ENCODE assay signal across 14 cellular contexts in the genomic region with DNA sequence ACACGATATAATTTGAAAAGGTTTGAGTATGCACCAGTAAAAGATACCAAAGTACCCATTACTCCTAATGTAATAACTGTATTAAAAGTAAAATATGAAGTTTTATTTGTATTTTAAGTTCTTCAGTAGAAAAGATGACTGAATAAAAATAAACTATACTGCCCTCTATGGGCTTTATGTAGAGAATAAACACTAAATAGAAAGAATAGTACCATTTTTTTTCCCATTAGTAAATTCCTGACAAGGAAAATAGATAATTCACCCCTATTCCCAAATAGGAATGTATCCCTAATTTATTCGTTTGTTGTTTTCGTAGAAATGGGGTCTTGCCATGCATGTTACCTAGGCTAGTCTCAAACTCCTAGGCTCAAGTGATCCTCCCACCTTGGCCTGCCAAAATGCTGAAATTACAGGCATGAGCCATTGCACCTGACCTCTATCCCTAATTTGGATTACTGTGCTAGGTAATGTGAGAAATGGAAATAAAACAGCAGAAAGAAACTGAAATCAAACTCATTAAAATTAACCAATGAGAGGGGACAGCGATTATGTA.
DNase-seq lines count a peak whose midpoint lies in the region; ATAC-seq, FAIRE-seq and TF ChIP-seq lines count a peak whose summit lies in the region.
"Had no signal": no experiment of that assay in that cellular context is flagged by ENCODE, and none has a peak within 500 bp of the region (broad histone marks: within the 10 kb centered on the region; RNA-seq: fewer than 3 reads in every experiment).

No MANE protein-coding gene starts in this region.

- no peaks in the 10 kb centered on the region for H3K4me1 ChIP-seq in astrocyte (ENCODE audit: insufficient read depth, low read length)
- no peaks in the 10 kb centered on the region for H3K4me1 ChIP-seq in lower lobe of right lung

- H3K36me3 Mint-ChIP-seq in CD14-positive monocyte (peaks cover 72 to 85% of the 10 kb centered on the region in 2 donors), HFFc6 (ENCODE audit: low read depth) (peaks cover 50% of the 10 kb centered on the region), astrocyte (ENCODE audit: low read depth, unreplicated experiment) (peaks cover 5% of the 10 kb centered on the region), nephron progenitor cell (ENCODE audit: low read depth) (peaks cover 61% of the 10 kb centered on the region)

- TF ChIP-seq CTCF in CD14-positive monocyte (IDR thresholded peaks at IDR 0.05) (peak; percentile 50), HFFc6 (IDR thresholded peaks at IDR 0.05) (peak; percentile 71), astrocyte (IDR thresholded peaks at IDR 0.05; ENCODE audit: insufficient read depth, low read depth, low read length) (peak; percentile 22), nephron progenitor cell (IDR thresholded peaks at IDR 0.05) (peak; percentile 18), lower lobe of right lung (IDR thresholded peaks at IDR 0.05) (no peak)

- ATAC-seq in lower lobe of right lung: no peak
- ATAC-seq: activated CD4-positive, CD25-positive, alpha-beta regulatory T cell treated with anti-CD3 and anti-CD28 coated beads, Interleukin-2, amount 50 U/mL, for 24 hours; left lobe of liver; naive thymus-derived CD4-positive, alpha-beta T cell; stimulated activated naive CD8-positive, alpha-beta T cell treated with anti-CD3 and anti-CD28 coated beads, Interleukin-15, amount 100 ng/mL, for 72 hours had no signal

- H3K9ac ChIP-seq in astrocyte (ENCODE audit: low read length): no peak overlapping the region

- H4K20me1 ChIP-seq in astrocyte (ENCODE audit: insufficient read depth, low read length): peaks cover 21% of the 10 kb centered on the region

- H3K27ac ChIP-seq in astrocyte (ENCODE audit: low read depth, low read length) (no peak overlapping the region), lower lobe of right lung (no peak overlapping the region)

- H3K9me3 ChIP-seq in astrocyte (ENCODE audit: insufficient read depth, low read depth, low read length) (no peaks in the 10 kb centered on the region), lower lobe of right lung (no peaks in the 10 kb centered on the region)

- no peak overlapping the region for H3K4me3 Mint-ChIP-seq in CD14-positive monocyte
- no peak overlapping the region for H3K4me3 Mint-ChIP-seq in HFFc6
- no peak overlapping the region for H3K4me3 Mint-ChIP-seq in astrocyte (ENCODE audit: unreplicated experiment)
- no peak overlapping the region for H3K4me3 Mint-ChIP-seq in nephron progenitor cell
- H3K4me3 Mint-ChIP-seq: naive thymus-derived CD4-positive, alpha-beta T cell; stimulated activated naive CD8-positive, alpha-beta T cell treated with anti-CD3 and anti-CD28 coated beads, Interleukin-15, amount 100 ng/mL, for 72 hours had no signal

- H3K27me3 ChIP-seq in astrocyte (ENCODE audit: insufficient read depth, low read length) (no peaks in the 10 kb centered on the region), lower lobe of right lung (ENCODE audit: low read depth) (no peaks in the 10 kb centered on the region)

- intact Hi-C loops in CD14-positive monocyte (cut with micrococcal nuclease) (no loop called here), lower lobe of right lung (cut with DNase I) (no loop called here)

- H2AFZ ChIP-seq in astrocyte (ENCODE audit: low read depth, low read length): no peak overlapping the region

- peaks cover 64% of the 10 kb centered on the region for H3K36me3 ChIP-seq in astrocyte (ENCODE audit: insufficient read depth, low read length)
- H3K36me3 ChIP-seq in lower lobe of right lung: peaks cover 99% of the 10 kb centered on the region

- no peak overlapping the region for H3K4me3 ChIP-seq in astrocyte (ENCODE audit: insufficient read depth, low read depth, low read length)
- no peak overlapping the region for H3K4me3 ChIP-seq in lower lobe of right lung

- H3K27ac Mint-ChIP-seq in CD14-positive monocyte: no peak overlapping the region
- H3K27ac Mint-ChIP-seq in HFFc6: no peak overlapping the region
- no peak overlapping the region for H3K27ac Mint-ChIP-seq in astrocyte (ENCODE audit: unreplicated experiment)
- H3K27ac Mint-ChIP-seq in nephron progenitor cell: no peak overlapping the region

- H3K4me2 ChIP-seq in astrocyte (ENCODE audit: low read length): no peak overlapping the region

- H3K27me3 Mint-ChIP-seq in CD14-positive monocyte (ENCODE audit: low read depth in 3 of 3): no peaks in the 10 kb centered on the region
- no peaks in the 10 kb centered on the region for H3K27me3 Mint-ChIP-seq in HFFc6 (ENCODE audit: insufficient read depth)
- no peaks in the 10 kb centered on the region for H3K27me3 Mint-ChIP-seq in astrocyte (ENCODE audit: low read depth, unreplicated experiment)
- no peaks in the 10 kb centered on the region for H3K27me3 Mint-ChIP-seq in nephron progenitor cell (ENCODE audit: low read depth, poor library complexity)
- H3K27me3 Mint-ChIP-seq: naive thymus-derived CD4-positive, alpha-beta T cell; stimulated activated naive CD8-positive, alpha-beta T cell treated with anti-CD3 and anti-CD28 coated beads, Interleukin-15, amount 100 ng/mL, for 72 hours had no signal

- H3K9me3 Mint-ChIP-seq in CD14-positive monocyte: no peaks in the 10 kb centered on the region
- H3K9me3 Mint-ChIP-seq in HFFc6: no peaks in the 10 kb centered on the region
- H3K9me3 Mint-ChIP-seq in astrocyte (ENCODE audit: unreplicated experiment): no peaks in the 10 kb centered on the region
- no peaks in the 10 kb centered on the region for H3K9me3 Mint-ChIP-seq in nephron progenitor cell
- H3K9me3 Mint-ChIP-seq: naive thymus-derived CD4-positive, alpha-beta T cell; stimulated activated naive CD8-positive, alpha-beta T cell treated with anti-CD3 and anti-CD28 coated beads, Interleukin-15, amount 100 ng/mL, for 72 hours had no signal

- no peak for FAIRE-seq in astrocyte (lab: Jason Lieb, UNC)

- no peaks in the 10 kb centered on the region for H3K4me1 Mint-ChIP-seq in CD14-positive monocyte
- peaks cover 6% of the 10 kb centered on the region; the same call in 1 of the 2 replicates for H3K4me1 Mint-ChIP-seq in HFFc6 (ENCODE audit: low read depth)
- peaks cover 14% of the 10 kb centered on the region for H3K4me1 Mint-ChIP-seq in astrocyte (ENCODE audit: low read depth, unreplicated experiment)
- H3K4me1 Mint-ChIP-seq in nephron progenitor cell: no peaks in the 10 kb centered on the region
- H3K4me1 Mint-ChIP-seq: stimulated activated naive CD8-positive, alpha-beta T cell treated with anti-CD3 and anti-CD28 coated beads, Interleukin-15, amount 100 ng/mL, for 72 hours had no signal

- DNase-seq in CD14-positive monocyte (ENCODE audit: low spot score): no peak
- no peak for DNase-seq in HFFc6
- DNase-seq in astrocyte (ENCODE audit: low read depth): no peak
- DNase-seq in nephron progenitor cell: no peak
- DNase-seq in A172 (ENCODE audit: low spot score): no peak
- no peak for DNase-seq in putamen (ENCODE audit: low spot score)
- DNase-seq in Ammon's horn (ENCODE audit: low spot score): no peak
- no peak for DNase-seq in lower lobe of right lung
- DNase-seq: activated T-cell treated with anti-CD3 and anti-CD28 coated beads, Interleukin-2, amount 50 U/mL, for 1 hour; amniotic stem cell; naive thymus-derived CD4-positive, alpha-beta T cell; stimulated activated naive CD8-positive, alpha-beta T cell treated with anti-CD3 and anti-CD28 coated beads, Interleukin-15, amount 100 ng/mL, for 72 hours had no signal

- H3K79me2 ChIP-seq in astrocyte (ENCODE audit: insufficient read depth, low read length): peaks cover 14% of the 10 kb centered on the region
